ENCODE assay signal across 12 cellular contexts in the genomic region with DNA sequence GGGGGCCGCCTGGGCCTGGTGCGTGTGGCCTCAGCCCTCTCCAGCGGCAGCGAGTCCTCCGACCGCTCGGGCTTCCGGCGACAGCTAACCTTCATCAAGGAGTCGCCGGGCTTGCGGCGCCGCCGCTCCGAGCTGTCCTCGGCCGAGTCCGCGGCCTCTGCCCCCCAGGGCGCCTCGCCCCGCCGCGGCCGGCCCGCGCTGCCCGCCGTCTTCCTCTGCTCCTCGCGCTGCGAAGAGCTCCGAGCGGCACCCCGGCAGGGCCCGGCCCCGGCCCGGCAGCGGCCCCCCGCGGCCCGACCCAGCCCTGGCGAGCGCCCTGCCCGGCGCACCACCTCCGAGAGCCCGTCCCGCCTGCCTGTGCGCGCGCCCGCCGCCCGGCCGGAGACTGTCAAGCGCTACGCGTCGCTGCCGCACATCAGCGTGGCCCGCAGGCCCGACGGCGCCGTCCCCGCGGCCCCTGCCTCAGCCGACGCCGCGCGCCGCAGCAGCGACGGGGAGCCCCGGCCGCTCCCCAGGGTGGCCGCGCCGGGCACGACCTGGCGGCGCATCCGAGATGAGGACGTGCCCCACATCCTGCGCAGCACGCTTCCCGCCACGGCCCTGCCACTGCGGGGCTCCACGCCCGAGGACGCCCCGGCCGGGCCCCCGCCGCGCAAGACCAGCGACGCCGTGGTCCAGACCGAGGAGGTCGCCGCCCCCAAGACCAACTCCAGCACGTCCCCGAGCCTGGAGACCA. TPM values are rescaled to one million over a fixed set of nuclear protein-coding genes. Genes with fewer than 3 reads are reported as not detected.
DNase-seq lines count a peak whose midpoint lies in the region; ATAC-seq and TF ChIP-seq lines count a peak whose summit lies in the region.
"Had no signal": no experiment of that assay in that cellular context is flagged by ENCODE, and none has a peak within 500 bp of the region (broad histone marks: within the 10 kb centered on the region; RNA-seq: fewer than 3 reads in every experiment).

No MANE protein-coding gene starts in this region.

- H3K27me3 ChIP-seq in ascending aorta (peaks cover 66% of the 10 kb centered on the region), lower lobe of right lung (ENCODE audit: low read depth) (peaks cover 83% of the 10 kb centered on the region), vagina (peaks cover 4% of the 10 kb centered on the region), thyroid gland (peaks cover 55% of the 10 kb centered on the region)

- H3K9me3 ChIP-seq in ascending aorta: no peaks in the 10 kb centered on the region
- H3K9me3 ChIP-seq in lower lobe of right lung: no peaks in the 10 kb centered on the region
- H3K9me3 ChIP-seq in vagina: no peaks in the 10 kb centered on the region
- no peaks in the 10 kb centered on the region for H3K9me3 ChIP-seq in thyroid gland

- H3K4me1 Mint-ChIP-seq in activated T-helper 1 cell treated with anti-CD3 and anti-CD28 coated beads, Interleukin-12 subunit alpha, Interleukin-12 subunit beta, Interleukin-2, Interleukin-4 antibody, amounts not matched to agents 30 ng/mL and 10 ng/mL and 1 ng/mL, durations not matched to agents 14 hours and 24 hours and 36 hours (ENCODE audit: low read depth): no peaks in the 10 kb centered on the region

- DNase-seq in stimulated activated CD4-positive, alpha-beta T cell treated with anti-CD3 and anti-CD28 coated beads, Interleukin-15, amount 100 ng/mL, for 24 hours: peak; percentile 57
- no peak for DNase-seq in stimulated activated CD4-positive, alpha-beta T cell treated with anti-CD3 and anti-CD28 coated beads, Interleukin-4, amount 100 ng/mL, for 24 hours
- no peak for DNase-seq in ascending aorta (ENCODE audit: low spot score in 2 of 2)
- DNase-seq in lower lobe of right lung: peak; percentile 34
- no peak for DNase-seq in vagina (ENCODE audit: extremely low spot score in 2 of 2)
- DNase-seq in thyroid gland: no peak
- DNase-seq in activated T-helper 1 cell treated with anti-CD3 and anti-CD28 coated beads, Interleukin-12 subunit alpha, Interleukin-12 subunit beta, Interleukin-2, Interleukin-4 antibody, amounts not matched to agents 30 ng/mL and 10 ng/mL and 1 ng/mL, durations not matched to agents 14 hours and 24 hours and 36 hours (ENCODE audit: low spot score): no peak
- DNase-seq: DMS 273 treated with DMSO at 0.1 percent for 48 hours, KG1, SIG-M5 had no signal

- H3K27ac ChIP-seq in ascending aorta: no peak overlapping the region
- H3K27ac ChIP-seq in lower lobe of right lung: no peak overlapping the region
- no peak overlapping the region for H3K27ac ChIP-seq in vagina
- H3K27ac ChIP-seq in thyroid gland: no peak overlapping the region

- H3K27me3 Mint-ChIP-seq in activated T-helper 1 cell treated with anti-CD3 and anti-CD28 coated beads, Interleukin-12 subunit alpha, Interleukin-12 subunit beta, Interleukin-2, Interleukin-4 antibody, amounts not matched to agents 30 ng/mL and 10 ng/mL and 1 ng/mL, durations not matched to agents 14 hours and 24 hours and 36 hours (ENCODE audit: insufficient read depth): peaks cover 14% of the 10 kb centered on the region

- ATAC-seq in lower lobe of right lung: no peak
- no peak for ATAC-seq in GM19351 (IDR thresholded peaks at IDR 0.05; ENCODE audit: unreplicated experiment)

- peaks cover 37 to 41% of the 10 kb centered on the region in 2 donors for H3K4me1 ChIP-seq in ascending aorta
- H3K4me1 ChIP-seq in lower lobe of right lung: peaks cover 73% of the 10 kb centered on the region
- H3K4me1 ChIP-seq in vagina: peaks cover 63% of the 10 kb centered on the region
- peaks cover 29 to 58% of the 10 kb centered on the region in 2 donors for H3K4me1 ChIP-seq in thyroid gland

- WGBS in thyroid gland, 2 donors: 1% methylated on average over 17 of the region's 109 CpGs; no CpG with 5 or more reads in 1 of the 2 donors

- no peak overlapping the region for H3K27ac Mint-ChIP-seq in activated T-helper 1 cell treated with anti-CD3 and anti-CD28 coated beads, Interleukin-12 subunit alpha, Interleukin-12 subunit beta, Interleukin-2, Interleukin-4 antibody, amounts not matched to agents 30 ng/mL and 10 ng/mL and 1 ng/mL, durations not matched to agents 14 hours and 24 hours and 36 hours

- no peaks in the 10 kb centered on the region for H3K36me3 Mint-ChIP-seq in activated T-helper 1 cell treated with anti-CD3 and anti-CD28 coated beads, Interleukin-12 subunit alpha, Interleukin-12 subunit beta, Interleukin-2, Interleukin-4 antibody, amounts not matched to agents 30 ng/mL and 10 ng/mL and 1 ng/mL, durations not matched to agents 14 hours and 24 hours and 36 hours (ENCODE audit: low read depth)

- H3K36me3 ChIP-seq in ascending aorta (peaks cover 0 to under 1% of the 10 kb centered on the region in 2 donors), lower lobe of right lung (peaks cover 3% of the 10 kb centered on the region), vagina (no peaks in the 10 kb centered on the region), thyroid gland (no peaks in the 10 kb centered on the region)

- no peak overlapping the region for H3K4me3 Mint-ChIP-seq in activated T-helper 1 cell treated with anti-CD3 and anti-CD28 coated beads, Interleukin-12 subunit alpha, Interleukin-12 subunit beta, Interleukin-2, Interleukin-4 antibody, amounts not matched to agents 30 ng/mL and 10 ng/mL and 1 ng/mL, durations not matched to agents 14 hours and 24 hours and 36 hours

- TF ChIP-seq CTCF in ascending aorta (IDR thresholded peaks at IDR 0.05) (no peak), lower lobe of right lung (IDR thresholded peaks at IDR 0.05) (no peak), vagina (IDR thresholded peaks at IDR 0.05) (no peak), thyroid gland (IDR thresholded peaks at IDR 0.05) (no peak)

- intact Hi-C loops in ascending aorta (cut with DNase I): no loop called here
- intact Hi-C loops in lower lobe of right lung (cut with DNase I): no loop called here
- intact Hi-C loops in vagina (cut with DNase I): no loop called here
- intact Hi-C loops in thyroid gland (cut with DNase I): no loop called here
- intact Hi-C loops in activated T-helper 1 cell treated with anti-CD3 and anti-CD28 coated beads, Interleukin-12 subunit alpha, Interleukin-12 subunit beta, Interleukin-2, Interleukin-4 antibody, amounts not matched to agents 30 ng/mL and 10 ng/mL and 1 ng/mL, durations not matched to agents 14 hours and 24 hours and 36 hours (cut with micrococcal nuclease): loop anchor here (1.0 to 5.0 kb wide), 2 partner anchors 24 to 293 kb away; no protein-coding TSS in a partner anchor

- H3K4me3 ChIP-seq in ascending aorta (peak overlapping the region; percentile 23 to 63), lower lobe of right lung (peak overlapping the region; percentile 54), vagina (peak overlapping the region; percentile 46 to 51), thyroid gland (replicated peaks in 1 of 3) (no peak overlapping the region)

- H3K9me3 Mint-ChIP-seq in activated T-helper 1 cell treated with anti-CD3 and anti-CD28 coated beads, Interleukin-12 subunit alpha, Interleukin-12 subunit beta, Interleukin-2, Interleukin-4 antibody, amounts not matched to agents 30 ng/mL and 10 ng/mL and 1 ng/mL, durations not matched to agents 14 hours and 24 hours and 36 hours: no peaks in the 10 kb centered on the region
- H3K9me3 Mint-ChIP-seq: neural crest cell had no signal

- TF ChIP-seq POLR2A in vagina (IDR thresholded peaks at IDR 0.05) (no peak), thyroid gland (IDR thresholded peaks at IDR 0.05) (no peak)

RNA-seq across cellular contexts. Expression of a gene that starts 9.6 kb away (rescaled TPM):
- 32.7 TPM for total RNA-seq in ascending aorta
- 28.5 TPM for total RNA-seq in lower lobe of right lung
- 25.0 TPM for total RNA-seq in vagina
- total RNA-seq in thyroid gland: 10 to 100 TPM; 47.0 to 64.9 (median 56.5) TPM
- 37.1 and 38.5 TPM in 2 replicates for total RNA-seq in activated T-helper 1 cell treated with anti-CD3 and anti-CD28 coated beads, Interleukin-12 subunit alpha, Interleukin-12 subunit beta, Interleukin-2, Interleukin-4 antibody, amounts not matched to agents 30 ng/mL and 10 ng/mL and 1 ng/mL, durations not matched to agents 14 hours and 24 hours and 36 hours

RNA-seq across cellular contexts. Expression of a gene that starts 19.4 kb away (rescaled TPM):
- total RNA-seq in ascending aorta (not detected), lower lobe of right lung (0.12 TPM), vagina (1.2 TPM), thyroid gland (under 1 TPM in 3 of 4 donors, not detected in 1; under 0.01 to 0.20 (median 0.08) TPM)
- total RNA-seq in activated T-helper 1 cell treated with anti-CD3 and anti-CD28 coated beads, Interleukin-12 subunit alpha, Interleukin-12 subunit beta, Interleukin-2, Interleukin-4 antibody, amounts not matched to agents 30 ng/mL and 10 ng/mL and 1 ng/mL, durations not matched to agents 14 hours and 24 hours and 36 hours: 0.16 and 0.17 TPM in 2 replicates

RNA-seq across cellular contexts. Expression of a gene that starts 20.8 kb away (rescaled TPM):
- total RNA-seq in ascending aorta (1.5 TPM), lower lobe of right lung (7.4 TPM), vagina (5.4 TPM), thyroid gland (10 to 100 TPM in 1 of 4 donors, 1 to 10 TPM in 3; 2.8 to 10.4 (median 6.3) TPM)
- 0.26 and 1.5 TPM in 2 replicates for total RNA-seq in activated T-helper 1 cell treated with anti-CD3 and anti-CD28 coated beads, Interleukin-12 subunit alpha, Interleukin-12 subunit beta, Interleukin-2, Interleukin-4 antibody, amounts not matched to agents 30 ng/mL and 10 ng/mL and 1 ng/mL, durations not matched to agents 14 hours and 24 hours and 36 hours

RNA-seq across cellular contexts. Expression of a gene that starts 21.6 kb away (rescaled TPM):
- 3.2 TPM for total RNA-seq in ascending aorta
- total RNA-seq in lower lobe of right lung: 2.5 TPM
- total RNA-seq in vagina: 6.1 TPM
- 1 to 10 TPM; 4.2 to 8.5 (median 5.9) TPM for total RNA-seq in thyroid gland
- 1.4 TPM in 2 replicates for total RNA-seq in activated T-helper 1 cell treated with anti-CD3 and anti-CD28 coated beads, Interleukin-12 subunit alpha, Interleukin-12 subunit beta, Interleukin-2, Interleukin-4 antibody, amounts not matched to agents 30 ng/mL and 10 ng/mL and 1 ng/mL, durations not matched to agents 14 hours and 24 hours and 36 hours

RNA-seq across cellular contexts. Expression of a gene that starts 31.2 kb away (rescaled TPM):
- total RNA-seq in ascending aorta: 3,111 TPM
- 854 TPM for total RNA-seq in lower lobe of right lung
- 3,906 TPM for total RNA-seq in vagina
- 1,000 to 10,000 TPM; 1,760 to 2,977 (median 2,488) TPM for total RNA-seq in thyroid gland
- 1,387 and 1,455 TPM in 2 replicates for total RNA-seq in activated T-helper 1 cell treated with anti-CD3 and anti-CD28 coated beads, Interleukin-12 subunit alpha, Interleukin-12 subunit beta, Interleukin-2, Interleukin-4 antibody, amounts not matched to agents 30 ng/mL and 10 ng/mL and 1 ng/mL, durations not matched to agents 14 hours and 24 hours and 36 hours

Comparison
In these comparisons a context has a peak if more than half of its experiments do, and no peak if none do; other contexts are left out.
1. DNase-seq: peak in stimulated activated CD4-positive, alpha-beta T cell treated with anti-CD3 and anti-CD28 coated beads, Interleukin-15, amount 100 ng/mL, for 24 hours (single experiment) and lower lobe of right lung (single experiment); none in stimulated activated CD4-positive, alpha-beta T cell treated with anti-CD3 and anti-CD28 coated beads, Interleukin-4, amount 100 ng/mL, for 24 hours (single experiment), ascending aorta (0 of 2), vagina (0 of 2), thyroid gland (0 of 2) and activated T-helper 1 cell treated with anti-CD3 and anti-CD28 coated beads, Interleukin-12 subunit alpha, Interleukin-12 subunit beta, Interleukin-2, Interleukin-4 antibody, amounts not matched to agents 30 ng/mL and 10 ng/mL and 1 ng/mL, durations not matched to agents 14 hours and 24 hours and 36 hours (single experiment).
2. H3K4me3 ChIP-seq: peak in ascending aorta (2 of 2), lower lobe of right lung (single experiment) and vagina (2 of 2); none in thyroid gland (0 of 3).